20 cellular contexts compared by ENCODE assay signal in the genomic region with DNA sequence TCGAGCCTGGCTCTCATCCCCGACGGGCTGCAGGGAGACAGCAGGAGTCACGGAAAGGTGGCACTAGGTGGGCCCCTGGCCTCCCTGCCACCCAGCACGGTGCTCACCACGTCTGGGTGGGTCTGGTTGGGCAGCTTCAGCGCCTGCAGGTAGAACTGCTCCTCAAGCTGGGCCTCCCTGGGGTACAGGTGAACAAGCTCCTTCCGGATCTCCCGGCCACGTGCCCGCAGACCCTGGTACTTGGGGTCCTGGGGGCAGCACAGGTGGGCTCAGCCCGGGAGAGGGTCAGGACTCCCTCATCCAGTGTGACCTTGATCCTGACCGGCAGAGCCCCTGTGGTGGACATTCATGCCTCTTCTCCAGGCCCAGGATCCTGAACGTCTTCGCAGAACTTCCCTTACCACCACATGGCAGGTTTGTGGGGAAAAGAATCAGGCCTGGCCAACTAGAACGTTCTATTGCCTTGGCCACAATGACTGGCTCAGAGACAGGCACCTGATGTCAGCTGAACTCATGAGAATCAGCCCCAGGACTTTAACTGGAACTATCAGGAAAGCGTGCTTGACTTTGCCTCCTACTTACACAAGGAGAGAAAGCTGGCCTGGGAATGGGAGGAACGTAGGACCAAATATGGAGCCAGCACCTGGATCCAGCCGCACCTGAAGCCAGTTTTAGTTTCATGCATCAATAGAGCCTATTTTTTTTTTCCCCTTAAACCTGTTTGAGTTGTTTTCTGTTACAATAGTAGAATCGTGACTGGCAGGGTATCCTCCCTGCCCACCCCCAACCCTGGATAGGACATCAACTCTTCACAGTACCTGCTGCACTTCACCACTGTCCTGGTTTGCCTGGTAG. TPM values are rescaled to one million over a fixed set of nuclear protein-coding genes. Genes with fewer than 3 reads are reported as not detected.
"Had no signal": no experiment of that assay in that cellular context is flagged by ENCODE, and none has a peak within 500 bp of the region (broad histone marks: within the 10 kb centered on the region; RNA-seq: fewer than 3 reads in every experiment).

No MANE protein-coding gene starts in this region.

- H3K4me3 Mint-ChIP-seq: activated B cell treated with CpG ODN at 0.5 μM for 24 hours; activated naive CD8-positive, alpha-beta T cell treated with anti-CD3 and anti-CD28 coated beads for 36 hours; nephron had no signal

- H3K27me3 Mint-ChIP-seq: activated B cell treated with CpG ODN at 0.5 μM for 24 hours; activated naive CD8-positive, alpha-beta T cell treated with anti-CD3 and anti-CD28 coated beads for 36 hours had no signal

- DNase-seq: activated B cell treated with CpG ODN at 0.5 μM for 24 hours; activated CD4-positive, alpha-beta T cell treated with anti-CD3 and anti-CD28 coated beads for 48 hours; activated CD8-positive, alpha-beta memory T cell treated with anti-CD3 and anti-CD28 coated beads for 24 hours; activated naive CD8-positive, alpha-beta T cell treated with anti-CD3 and anti-CD28 coated beads for 36 hours; amygdala; body of pancreas; caudate nucleus; colonic mucosa; esophagus squamous epithelium; hippocampal formation; left ventricle myocardium inferior; stomach; testis; upper lobe of right lung had no signal

- H3K4me1 ChIP-seq: body of pancreas, colonic mucosa, esophagus squamous epithelium, left ventricle myocardium inferior, prostate gland, stomach, testis, upper lobe of right lung had no signal

- ATAC-seq: body of pancreas, right cardiac atrium, upper lobe of right lung had no signal

- H3K36me3 ChIP-seq: colonic mucosa, prostate gland had no signal

- H3K27ac Mint-ChIP-seq: activated B cell treated with CpG ODN at 0.5 μM for 24 hours; activated naive CD8-positive, alpha-beta T cell treated with anti-CD3 and anti-CD28 coated beads for 36 hours; nephron had no signal

- H3K4me1 Mint-ChIP-seq: activated B cell treated with CpG ODN at 0.5 μM for 24 hours; activated naive CD8-positive, alpha-beta T cell treated with anti-CD3 and anti-CD28 coated beads for 36 hours had no signal

- H3K4me3 ChIP-seq: body of pancreas, colonic mucosa, esophagus squamous epithelium, left ventricle myocardium inferior, prostate gland, smooth muscle cell, stomach, testis, upper lobe of right lung had no signal

- H3K27ac ChIP-seq: body of pancreas, colonic mucosa, esophagus squamous epithelium, left ventricle myocardium inferior, prostate gland, stomach, testis, upper lobe of right lung had no signal

- H3K9me3 ChIP-seq: body of pancreas, colonic mucosa, esophagus squamous epithelium, left ventricle myocardium inferior, prostate gland, stomach, testis, upper lobe of right lung had no signal

- H3K9me3 Mint-ChIP-seq: activated B cell treated with CpG ODN at 0.5 μM for 24 hours; activated naive CD8-positive, alpha-beta T cell treated with anti-CD3 and anti-CD28 coated beads for 36 hours; nephron had no signal

RNA-seq across cellular contexts. Expression of gene CCER2, which starts 9.7 kb away (rescaled TPM):
- total RNA-seq: body of pancreas, colonic mucosa, fibroblast of villous mesenchyme, glomerular endothelial cell, left ventricle myocardium inferior, smooth muscle cell had no signal
